ENCODE assay signal across 8 cellular contexts in genomic region chr17:1628856-1629646, GRCh38.
DNase-seq lines count a peak whose midpoint lies in the region; ATAC-seq and TF ChIP-seq lines count a peak whose summit lies in the region.

No MANE protein-coding gene starts in this region.

- H3K36me3 Mint-ChIP-seq in central memory CD8-positive, alpha-beta T cell (ENCODE audit: insufficient read depth) = peaks cover 13% of the 10 kb centered on the region

- peak overlapping the region; percentile 96 for H3K27ac Mint-ChIP-seq in central memory CD8-positive, alpha-beta T cell (ENCODE audit: low read depth)

- peak; percentile 18 for TF ChIP-seq CTCF in AG04449 (IDR thresholded peaks at IDR 0.05; ENCODE audit: insufficient read depth, low read length, missing control alignments)

- H3K27me3 Mint-ChIP-seq in central memory CD8-positive, alpha-beta T cell = no peaks in the 10 kb centered on the region

- peak overlapping the region; percentile 97 for H3K4me3 Mint-ChIP-seq in central memory CD8-positive, alpha-beta T cell

- ATAC-seq in GM18907 (IDR thresholded peaks at IDR 0.05; ENCODE audit: unreplicated experiment) (peak; percentile 53), HG03159 (IDR thresholded peaks at IDR 0.05; ENCODE audit: unreplicated experiment) (peak; percentile 52)
- peak; percentile 86 for ATAC-seq in central memory CD8-positive, alpha-beta T cell (replicated peaks; ENCODE audit: extremely low read depth, poor library complexity, severe bottlenecking)

- peak overlapping the region; percentile 71 for H3K4me3 ChIP-seq in AG04449 (ENCODE audit: low read depth, low read length)

- no peaks in the 10 kb centered on the region for H3K9me3 Mint-ChIP-seq in central memory CD8-positive, alpha-beta T cell

- H3K4me1 Mint-ChIP-seq in central memory CD8-positive, alpha-beta T cell = peaks cover 15% of the 10 kb centered on the region

- CTCF ChIA-PET in AG04449 (lab: Yijun Ruan, JAX) = interaction anchor here (0.9 to 1.8 kb wide), 14 partner anchors 10 to 370 kb away, joined by 3 to 22 read pairs (median 4); partner anchors contain the start of genes INPP5K and RILP

- DNase-seq in AG04449 (ENCODE audit: low read depth, low spot score) (peak; percentile 36), NCI-H345 (lab: John Stamatoyannopoulos, UW) (peak; percentile 92), islet precursor cell (peak; percentile 100)
- DNase-seq in activated CD4-positive, CD25-positive, alpha-beta regulatory T cell treated with anti-CD3 and anti-CD28 coated beads, Interleukin-2, amount 50 U/mL, for 16 hours (ENCODE audit: low read depth, low spot score) = peak; percentile 76
- peak; percentile 74 to 86 for DNase-seq in central memory CD8-positive, alpha-beta T cell (ENCODE audit: low spot score in 2 of 2)
- DNase-seq in stimulated activated CD4-positive, alpha-beta T cell treated with anti-CD3 and anti-CD28 coated beads, Interleukin-12 subunit alpha, Interleukin-12 subunit beta, amount 100 ng/mL, for 24 hours (ENCODE audit: low read depth in 2 of 2) = peak; percentile 80 to 85

- POLR2A ChIA-PET in AG04449 (lab: Yijun Ruan, JAX) = interaction anchor here (1.6 kb wide), 1 partner anchor 55 kb away, joined by 3 read pairs; no protein-coding TSS in a partner anchor

Comparison
In these comparisons a context has a peak if more than half of its experiments do, and no peak if none do; other contexts are left out.
1. Peak in every context shown above with its lines: DNase-seq, ATAC-seq and H3K4me3 ChIP-seq.
2. DNase-seq: peak in every context shown above with its lines; median percentile 100 in islet precursor cell; 92 in NCI-H345; 82 in stimulated activated CD4-positive, alpha-beta T cell treated with anti-CD3 and anti-CD28 coated beads, Interleukin-12 subunit alpha, Interleukin-12 subunit beta, amount 100 ng/mL, for 24 hours; 80 in central memory CD8-positive, alpha-beta T cell; 76 in activated CD4-positive, CD25-positive, alpha-beta regulatory T cell treated with anti-CD3 and anti-CD28 coated beads, Interleukin-2, amount 50 U/mL, for 16 hours; 36 in AG04449.